ENCODE assay signal across 11 cellular contexts in the genomic region with DNA sequence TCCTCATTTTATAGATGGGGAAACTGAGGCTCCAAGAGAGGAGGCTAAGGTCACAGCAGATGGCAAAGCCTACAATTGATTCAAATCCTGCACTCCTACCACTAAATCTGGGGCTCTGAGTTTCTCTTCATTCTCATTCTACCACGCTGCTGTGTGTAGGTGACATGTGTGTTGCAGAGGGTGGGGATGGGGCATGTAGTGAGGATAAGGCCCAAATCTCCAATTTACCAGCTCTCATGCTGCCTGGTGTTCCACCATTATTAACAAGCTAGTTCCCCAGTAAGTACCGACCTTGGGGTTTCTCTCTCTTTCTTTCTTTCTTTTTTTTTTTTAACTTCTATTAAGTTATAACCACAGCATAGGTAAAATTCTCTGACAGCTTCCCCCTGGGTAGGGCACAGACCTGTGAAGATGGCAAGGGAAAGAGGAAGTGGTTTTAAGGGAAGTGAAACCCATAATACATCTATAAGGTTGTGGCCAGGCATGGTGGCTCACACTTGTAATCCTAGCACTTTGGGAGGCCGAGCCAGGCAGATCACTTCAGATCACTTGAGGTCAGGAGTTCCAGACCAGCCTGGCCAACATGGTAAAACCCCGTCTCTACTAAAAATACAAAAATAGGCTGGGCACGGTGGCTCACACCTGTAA. TPM values are rescaled to one million over a fixed set of nuclear protein-coding genes. Genes with fewer than 3 reads are reported as not detected.
DNase-seq lines count a peak whose midpoint lies in the region; ATAC-seq and TF ChIP-seq lines count a peak whose summit lies in the region.
"Had no signal": no experiment of that assay in that cellular context is flagged by ENCODE, and none has a peak within 500 bp of the region (broad histone marks: within the 10 kb centered on the region; RNA-seq: fewer than 3 reads in every experiment).

No MANE protein-coding gene starts in this region.

- H3K9me3 ChIP-seq in DND-41 (ENCODE audit: insufficient read depth, low read length, severe bottlenecking) (no peaks in the 10 kb centered on the region), heart left ventricle (no peaks in the 10 kb centered on the region)

- H2AFZ ChIP-seq in DND-41 (ENCODE audit: low read depth, low read length) (no peak overlapping the region), GM23338 (no peak overlapping the region)

- H3K4me3 Mint-ChIP-seq in GM23338, result no peak overlapping the region
- H3K4me3 Mint-ChIP-seq: dendritic cell treated with granulocyte-macrophage colony-stimulating factor and Interleukin-4, amounts not matched to agents 40 ng/mL and 50 ng/mL, for 4 days had no signal

- TF ChIP-seq CTCF in DND-41 (IDR thresholded peaks at IDR 0.05; ENCODE audit: borderline replicate concordance, extremely low read depth, low read length, poor library complexity, severe bottlenecking), result no peak
- no peak for TF ChIP-seq CTCF in heart left ventricle (IDR thresholded peaks at IDR 0.05)
- TF ChIP-seq CTCF in GM23338 (conservative IDR thresholded peaks at IDR 0.05; ENCODE audit: low read depth in 2 of 2), result no peak

- H3K4me1 ChIP-seq in DND-41 (ENCODE audit: insufficient read depth, low read length), result peaks cover 35% of the 10 kb centered on the region
- peaks cover 0 to 22% (median 0%) of the 10 kb centered on the region in 12 donors for H3K4me1 ChIP-seq in heart left ventricle
- no peaks in the 10 kb centered on the region for H3K4me1 ChIP-seq in GM23338 (ENCODE audit: insufficient read depth)

- H3K4me3 ChIP-seq in DND-41 (ENCODE audit: low read depth in 1 of 2, low read length in 2 of 2), result no peak overlapping the region
- no peak overlapping the region for H3K4me3 ChIP-seq in heart left ventricle
- H3K4me3 ChIP-seq in GM23338, result no peak overlapping the region

- intact Hi-C loops in heart left ventricle (cut with DNase I), result loop anchor here in 6 of 10 donors (5.0 kb wide), 4 partner anchors 41 to 451 kb away; a partner anchor contains a TSS

- ATAC-seq in DND-41 (ENCODE audit: insufficient read depth, low read depth), result peak; percentile 68
- peak; percentile 68 for ATAC-seq in GM21367 (IDR thresholded peaks at IDR 0.05; ENCODE audit: unreplicated experiment)
- no peak for ATAC-seq in heart left ventricle
- ATAC-seq in GM23338, result no peak

- no peaks in the 10 kb centered on the region for H3K9me2 ChIP-seq in GM23338 (ENCODE audit: insufficient read depth)

- H3K27me3 Mint-ChIP-seq in GM23338 (ENCODE audit: insufficient read depth, low read depth, poor library complexity), result no peaks in the 10 kb centered on the region

- no peak overlapping the region for H3K27ac Mint-ChIP-seq in GM23338
- H3K27ac Mint-ChIP-seq: dendritic cell treated with granulocyte-macrophage colony-stimulating factor and Interleukin-4, amounts not matched to agents 40 ng/mL and 50 ng/mL, for 4 days had no signal

- peaks cover 5% of the 10 kb centered on the region; the same call in 2 of the 3 replicates for H3K36me3 Mint-ChIP-seq in GM23338 (ENCODE audit: low read depth)

- peaks cover 12% of the 10 kb centered on the region for H3K4me1 Mint-ChIP-seq in GM23338

- no peaks in the 10 kb centered on the region for H4K20me1 ChIP-seq in DND-41 (ENCODE audit: insufficient read depth, low read length)
- no peaks in the 10 kb centered on the region for H4K20me1 ChIP-seq in GM23338 (replicated peaks; ENCODE audit: insufficient read depth)

- H3K27ac ChIP-seq in DND-41 (ENCODE audit: low read length) (no peak overlapping the region), heart left ventricle (no peak overlapping the region), GM23338 (ENCODE audit: low read depth) (no peak overlapping the region)

- peak; percentile 61 for DNase-seq in DND-41
- DNase-seq in NOMO-1 treated with dmso at 0.1 percent for 144 hours (lab: John Stamatoyannopoulos, UW; ENCODE audit: unreplicated experiment), result peak; percentile 78
- peak; percentile 49 for DNase-seq in central memory CD4-positive, alpha-beta T cell
- no peak for DNase-seq in heart left ventricle
- DNase-seq in GM23338 (ENCODE audit: low spot score), result no peak
- DNase-seq in activated gamma-delta T cell (lab: John Stamatoyannopoulos, UW), result no peak
- no peak for DNase-seq in NCI-H187 (lab: John Stamatoyannopoulos, UW)
- DNase-seq: NCI-H774 had no signal

- H3F3A ChIP-seq in GM23338 (replicated peaks; ENCODE audit: low read depth), result no peaks in the 10 kb centered on the region

- H3K9ac ChIP-seq in DND-41 (ENCODE audit: low read depth, low read length), result no peak overlapping the region

- H3K79me2 ChIP-seq in DND-41 (ENCODE audit: insufficient read depth, low read length) (no peaks in the 10 kb centered on the region), GM23338 (replicated peaks; ENCODE audit: insufficient read depth) (no peaks in the 10 kb centered on the region)

- H3K36me3 ChIP-seq in DND-41 (ENCODE audit: insufficient read depth, low read length) (no peaks in the 10 kb centered on the region), heart left ventricle (peaks cover 0 to 18% (median 9%) of the 10 kb centered on the region in 9 donors), GM23338 (ENCODE audit: insufficient read depth) (no peaks in the 10 kb centered on the region)

- WGBS in heart left ventricle, 4 donors, result 79 to 94% (median 89%) methylated on average over 5 of the region's 5 CpGs

- no peaks in the 10 kb centered on the region for H3K9me3 Mint-ChIP-seq in GM23338
- H3K9me3 Mint-ChIP-seq: dendritic cell treated with granulocyte-macrophage colony-stimulating factor and Interleukin-4, amounts not matched to agents 40 ng/mL and 50 ng/mL, for 4 days had no signal

- H3K27me3 ChIP-seq in DND-41 (ENCODE audit: insufficient read depth, low read length, poor library complexity) (no peaks in the 10 kb centered on the region), heart left ventricle (peaks cover 4 to 18% (median 8%) of the 10 kb centered on the region in 9 donors), GM23338 (ENCODE audit: insufficient read depth) (no peaks in the 10 kb centered on the region)

- no peak for TF ChIP-seq POLR2A in heart left ventricle (IDR thresholded peaks at IDR 0.05)

- no peak overlapping the region for H3K4me2 ChIP-seq in DND-41 (ENCODE audit: insufficient read depth, low read length)
- H3K4me2 ChIP-seq in GM23338, result no peak overlapping the region

TF ChIP-seq in GM23338, 12 proteins besides CTCF, POLR2A, EP300 and RAD21:
- TF ChIP-seq, protein P1, sequence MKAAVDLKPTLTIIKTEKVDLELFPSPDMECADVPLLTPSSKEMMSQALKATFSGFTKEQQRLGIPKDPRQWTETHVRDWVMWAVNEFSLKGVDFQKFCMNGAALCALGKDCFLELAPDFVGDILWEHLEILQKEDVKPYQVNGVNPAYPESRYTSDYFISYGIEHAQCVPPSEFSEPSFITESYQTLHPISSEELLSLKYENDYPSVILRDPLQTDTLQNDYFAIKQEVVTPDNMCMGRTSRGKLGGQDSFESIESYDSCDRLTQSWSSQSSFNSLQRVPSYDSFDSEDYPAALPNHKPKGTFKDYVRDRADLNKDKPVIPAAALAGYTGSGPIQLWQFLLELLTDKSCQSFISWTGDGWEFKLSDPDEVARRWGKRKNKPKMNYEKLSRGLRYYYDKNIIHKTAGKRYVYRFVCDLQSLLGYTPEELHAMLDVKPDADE (IDR thresholded peaks at IDR 0.05), result no peak

RNA-seq across cellular contexts. Expression of a gene that starts 13.0 kb away (rescaled TPM):
- total RNA-seq in heart left ventricle, result not detected
- polyA plus RNA-seq in heart left ventricle, result not detected
- total RNA-seq in GM23338 (2014; rRNA removed; shearing (Covaris generic)), result 4.2 and 5.1 TPM in 2 replicates
- polyA plus RNA-seq in GM23338 (2016; fragmentation: Nextera tagmentation; extraction: Ambion mirVana), result 3.3 and 4.0 TPM in 2 replicates

RNA-seq across cellular contexts. Expression of a gene that starts 14.4 kb away (rescaled TPM):
- not detected for total RNA-seq in heart left ventricle
- polyA plus RNA-seq in heart left ventricle, result not detected
- 0.66 and 1.4 TPM in 2 replicates for total RNA-seq in GM23338 (2014; rRNA removed; shearing (Covaris generic))
- 0.42 and 0.44 TPM in 2 replicates for polyA plus RNA-seq in GM23338 (2016; fragmentation: Nextera tagmentation; extraction: Ambion mirVana)
- total RNA-seq: omental fat pad had no signal

RNA-seq across cellular contexts. Expression of a gene that starts 27.2 kb away (rescaled TPM):
- total RNA-seq in heart left ventricle, result 100 to 1,000 TPM in 2 of 9 donors, 10 to 100 TPM in 7; 62.1 to 140 (median 94.1) TPM
- polyA plus RNA-seq in heart left ventricle (100 to 1,000 TPM in 1 of 2 donors, 10 to 100 TPM in 1; 44.3 to 139 TPM), GM23338 (2016; fragmentation: Nextera tagmentation; extraction: Ambion mirVana) (28.5 and 29.7 TPM in 2 replicates)
- total RNA-seq in GM23338 (2014; rRNA removed; shearing (Covaris generic)), result 35.4 and 39.9 TPM in 2 replicates

RNA-seq across cellular contexts. Expression of a gene that starts 41.9 kb away (rescaled TPM):
- total RNA-seq in heart left ventricle, result 10 to 100 TPM; 16.4 to 54.0 (median 23.0) TPM
- 10 to 100 TPM; 12.6 to 68.8 TPM for polyA plus RNA-seq in heart left ventricle
- total RNA-seq in GM23338 (2014; rRNA removed; shearing (Covaris generic)), result 12.5 and 21.5 TPM in 2 replicates
- 6.9 and 7.9 TPM in 2 replicates for polyA plus RNA-seq in GM23338 (2016; fragmentation: Nextera tagmentation; extraction: Ambion mirVana)

RNA-seq across cellular contexts. Expression of a gene that starts 57.1 kb away (rescaled TPM):
- 1 to 10 TPM in 2 of 9 donors, under 1 TPM in 5, not detected in 2; 0.32 to 3.2 (median 0.76) TPM for total RNA-seq in heart left ventricle
- polyA plus RNA-seq in heart left ventricle, result 1 to 10 TPM in 1 of 2 donors, under 1 TPM in 1; 0.40 to 1.5 TPM
- not detected in 2 replicates for total RNA-seq in GM23338 (2014; rRNA removed; shearing (Covaris generic))
- not detected in 2 replicates for polyA plus RNA-seq in GM23338 (2016; fragmentation: Nextera tagmentation; extraction: Ambion mirVana)

Comparison
In these comparisons a context has a peak if more than half of its experiments do, and no peak if none do; other contexts are left out.
1. ATAC-seq: peak in DND-41 (single experiment) and GM21367 (single experiment); none in heart left ventricle (0 of 4) and GM23338 (single experiment).
2. DNase-seq: peak in DND-41 (single experiment), NOMO-1 treated with dmso at 0.1 percent for 144 hours (single experiment) and central memory CD4-positive, alpha-beta T cell (single experiment); none in heart left ventricle (0 of 5), GM23338 (single experiment), activated gamma-delta T cell (single experiment) and NCI-H187 (0 of 2).